Comparison of ENCODE assay signal across 11 cellular contexts in the genomic region with DNA sequence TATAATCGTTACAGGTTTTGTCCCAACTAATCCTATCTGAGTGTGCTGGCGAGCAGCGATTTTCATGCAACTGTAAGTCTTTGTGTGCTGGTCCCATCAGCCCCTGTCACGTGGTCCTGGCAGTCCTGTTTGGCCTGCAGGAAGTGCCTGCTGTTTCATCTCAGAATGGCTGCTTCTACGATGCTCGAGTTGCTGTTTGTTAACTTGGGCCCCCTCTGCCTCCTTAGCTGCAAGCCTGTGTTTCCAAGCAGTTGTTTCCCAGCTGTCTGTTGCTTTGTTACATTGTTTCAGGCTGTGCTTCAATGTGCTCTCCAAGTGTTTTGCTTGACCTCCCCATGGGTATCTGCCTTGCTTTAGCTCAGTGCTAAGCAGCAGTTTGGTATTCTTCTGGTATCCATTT. TPM values are rescaled to one million over a fixed set of nuclear protein-coding genes. Genes with fewer than 3 reads are reported as not detected.
DNase-seq lines count a peak whose midpoint lies in the region; ATAC-seq and TF ChIP-seq lines count a peak whose summit lies in the region.
"Had no signal": no experiment of that assay in that cellular context is flagged by ENCODE, and none has a peak within 500 bp of the region (broad histone marks: within the 10 kb centered on the region; RNA-seq: fewer than 3 reads in every experiment).

No MANE protein-coding gene starts in this region.

- peaks cover 2% of the 10 kb centered on the region for H3K27me3 Mint-ChIP-seq in glutamatergic neuron (ENCODE audit: unreplicated experiment)
- no peaks in the 10 kb centered on the region for H3K27me3 Mint-ChIP-seq in nephron (ENCODE audit: low read depth)

- no peaks in the 10 kb centered on the region for H3K9me3 ChIP-seq in uterus

- intact Hi-C loops in uterus (cut with DNase I; ENCODE audit: low total_unique reads) = no loop called here

- H3K4me3 ChIP-seq in uterus = no peak overlapping the region

- H3K36me3 Mint-ChIP-seq in glutamatergic neuron (ENCODE audit: unreplicated experiment) (peaks cover 12% of the 10 kb centered on the region), nephron (ENCODE audit: low read depth) (peaks cover 49% of the 10 kb centered on the region)

- ATAC-seq in HG03439 (IDR thresholded peaks at IDR 0.05; ENCODE audit: unreplicated experiment) = no peak

- H3K27ac ChIP-seq in uterus = peak overlapping the region; percentile 47 to 48

- TF ChIP-seq CTCF in glutamatergic neuron (IDR thresholded peaks at IDR 0.05; ENCODE audit: partially characterized antibody, unreplicated experiment) (no peak), nephron (IDR thresholded peaks at IDR 0.05; ENCODE audit: unreplicated experiment in 3 of 3) (no peak), uterus (IDR thresholded peaks at IDR 0.05) (no peak)

- H3K4me1 ChIP-seq in uterus = no peaks in the 10 kb centered on the region

- H3K4me3 Mint-ChIP-seq in glutamatergic neuron (ENCODE audit: unreplicated experiment) = peak overlapping the region; percentile 48
- no peak overlapping the region for H3K4me3 Mint-ChIP-seq in nephron

- DNase-seq in NCI-H2227 (lab: John Stamatoyannopoulos, UW; ENCODE audit: unreplicated experiment) = peak; percentile 21
- DNase-seq in NCI-H2227 treated with DMSO at 0.1 percent for 48 hours (lab: John Stamatoyannopoulos, UW) = no peak
- peak; percentile 31 for DNase-seq in glutamatergic neuron
- DNase-seq in uterus = peak; percentile 61 to 67
- DNase-seq in GF-D8 (lab: John Stamatoyannopoulos, UW) = no peak
- DNase-seq in T-helper 9 cell = no peak
- DNase-seq: DMS53, kidney, T1000 had no signal

- H3K9me3 Mint-ChIP-seq in glutamatergic neuron (ENCODE audit: unreplicated experiment) (no peaks in the 10 kb centered on the region), nephron (peaks cover 4% of the 10 kb centered on the region)

- H3K4me1 Mint-ChIP-seq in glutamatergic neuron (ENCODE audit: low read depth, unreplicated experiment) (peaks cover 30% of the 10 kb centered on the region), nephron (peaks cover 24% of the 10 kb centered on the region)

- peak overlapping the region; percentile 84 for H3K27ac Mint-ChIP-seq in glutamatergic neuron (ENCODE audit: unreplicated experiment)
- H3K27ac Mint-ChIP-seq in nephron = peak overlapping the region; percentile 35 to 69 (median 51)

- no peaks in the 10 kb centered on the region for H3K27me3 ChIP-seq in uterus

- TF ChIP-seq POLR2A in uterus (IDR thresholded peaks at IDR 0.05) = no peak

- H3K36me3 ChIP-seq in uterus = no peaks in the 10 kb centered on the region

RNA-seq across cellular contexts. Expression of a gene that starts 21.8 kb away (rescaled TPM):
- total RNA-seq in glutamatergic neuron (ENCODE audit: unreplicated experiment) (99.3 TPM), uterus (10 to 100 TPM; 11.5 to 44.1 (median 16.0) TPM)

Comparison
In these comparisons a context has a peak if more than half of its experiments do, and no peak if none do; other contexts are left out.
1. DNase-seq: peak in NCI-H2227 (single experiment), glutamatergic neuron (single experiment) and uterus (2 of 2); none in NCI-H2227 treated with DMSO at 0.1 percent for 48 hours (single experiment), GF-D8 (single experiment) and T-helper 9 cell (single experiment).